Comparison of ENCODE assay signal across 8 cellular contexts in genomic region chr3:126357299-126358037, GRCh38. TPM values are rescaled to one million over a fixed set of nuclear protein-coding genes. Genes with fewer than 3 reads are reported as not detected.
A peak's percentile ranks its signal among the peaks of the same experiment; 100 is the strongest.
DNase-seq lines count a peak whose midpoint lies in the region; ATAC-seq, FAIRE-seq and TF ChIP-seq lines count a peak whose summit lies in the region.

Gene KLF15 (minus strand): TSS chr3:126357408. CDS start chr3:126352922, 4,486 bp downstream.

- H3K4me1 ChIP-seq in GM23338 (ENCODE audit: insufficient read depth): peaks cover 19% of the 10 kb centered on the region
- peaks cover 0 to 16% (median 15%) of the 10 kb centered on the region in 3 donors for H3K4me1 ChIP-seq in pancreas
- H3K4me1 ChIP-seq in thoracic aorta (ENCODE audit: control insufficient read depth in 1 of 2, low read depth in 2 of 2): peaks cover 15 to 41% of the 10 kb centered on the region in 2 donors

- H3K4me1 Mint-ChIP-seq in GM23338: peaks cover 26% of the 10 kb centered on the region

- peak; percentile 32 for DNase-seq in DMS79 treated with DMSO at 0.1 percent for 48 hours (lab: John Stamatoyannopoulos, UW)
- DNase-seq in GM23338 (ENCODE audit: low spot score): peak; percentile 93
- peak; percentile 58 for DNase-seq in LHCN-M2 (ENCODE audit: low read depth)
- peak; percentile 70 for DNase-seq in SKM-1 treated with dmso at 0.1 percent for 144 hours (lab: John Stamatoyannopoulos, UW; ENCODE audit: unreplicated experiment)
- DNase-seq in activated naive CD8-positive, alpha-beta T cell treated with anti-CD3 and anti-CD28 coated beads, Interleukin-2, amount 50 U/mL, for 16 hours (ENCODE audit: low read depth, low spot score): peak; percentile 57
- peak; percentile 92 for DNase-seq in Right ventricle myocardium superior
- peak; percentile 84 to 96 (median 92) for DNase-seq in pancreas
- no peak for DNase-seq in thoracic aorta (ENCODE audit: low spot score)

- intact Hi-C loops in Right ventricle myocardium superior (cut with DNase I): loop anchor here (5.0 kb wide), 1 partner anchor 95 kb away; no protein-coding TSS in a partner anchor
- intact Hi-C loops in pancreas (cut with DNase I): loop anchor here in 1 of 3 donors (2.0 kb wide), 1 partner anchor 87 kb away; no protein-coding TSS in a partner anchor

- H3K4me2 ChIP-seq in GM23338: peak within 1 kb of the TSS; percentile 96

- 0 to 1% methylated on average over 25 to 86 of the region's 86 CpGs for WGBS in pancreas, 2 donors

- peak; percentile 50 for ATAC-seq in GM23338
- peak; percentile 79 for ATAC-seq in Right ventricle myocardium superior (ENCODE audit: poor library complexity)
- peak; percentile 68 to 84 (median 75) for ATAC-seq in pancreas
- ATAC-seq in thoracic aorta (ENCODE audit: insufficient number of reproducible peaks, low FRiP score, low read depth): peak; percentile 69

- no peaks in the 10 kb centered on the region for H3K9me2 ChIP-seq in GM23338 (ENCODE audit: insufficient read depth)

- H3K9me3 ChIP-seq in pancreas (no peaks in the 10 kb centered on the region), thoracic aorta (no peaks in the 10 kb centered on the region)

- H3K36me3 Mint-ChIP-seq in GM23338 (ENCODE audit: low read depth): peaks cover 6% of the 10 kb centered on the region; the same call in 2 of the 3 replicates

- FAIRE-seq in pancreas (lab: Jason Lieb, UNC): no peak

- H3K36me3 ChIP-seq in GM23338 (ENCODE audit: insufficient read depth) (no peaks in the 10 kb centered on the region; the same call in 1 of the 2 replicates), pancreas (peaks cover 0 to under 1% (median 0%) of the 10 kb centered on the region in 3 donors), thoracic aorta (peaks cover 18% of the 10 kb centered on the region)

- TF ChIP-seq CTCF in GM23338 (conservative IDR thresholded peaks at IDR 0.05; ENCODE audit: low read depth in 2 of 2) (no peak), pancreas (IDR thresholded peaks at IDR 0.05) (no peak), thoracic aorta (IDR thresholded peaks at IDR 0.05) (no peak)

- H3K9me3 Mint-ChIP-seq in GM23338: no peaks in the 10 kb centered on the region

- H3K4me3 ChIP-seq in GM23338: peak within 1 kb of the TSS; percentile 83
- H3K4me3 ChIP-seq in pancreas: peak within 1 kb of the TSS; percentile 63 to 95 (median 88)
- peak within 1 kb of the TSS; percentile 96 for H3K4me3 ChIP-seq in thoracic aorta

- H3K27ac Mint-ChIP-seq in GM23338: peak within 1 kb of the TSS; percentile 90

- no peaks in the 10 kb centered on the region for H4K20me1 ChIP-seq in GM23338 (replicated peaks; ENCODE audit: insufficient read depth)

- H3K27ac ChIP-seq in GM23338 (ENCODE audit: low read depth): no peak within 1 kb of the TSS
- H3K27ac ChIP-seq in pancreas: peak within 1 kb of the TSS; percentile 96 to 99 (median 98)
- H3K27ac ChIP-seq in thoracic aorta: peak within 1 kb of the TSS; percentile 97

- no peaks in the 10 kb centered on the region for H3K79me2 ChIP-seq in GM23338 (replicated peaks; ENCODE audit: insufficient read depth)

- peak within 1 kb of the TSS; percentile 95 for H3K4me3 Mint-ChIP-seq in GM23338

- H3F3A ChIP-seq in GM23338 (replicated peaks; ENCODE audit: low read depth): peaks cover 5% of the 10 kb centered on the region; the same call in 1 of the 2 replicates

- H3K27me3 Mint-ChIP-seq in GM23338 (ENCODE audit: insufficient read depth, low read depth, poor library complexity): peaks cover 25% of the 10 kb centered on the region

- H2AFZ ChIP-seq in GM23338: peak within 1 kb of the TSS; percentile 89

- peaks cover 21% of the 10 kb centered on the region for H3K27me3 ChIP-seq in GM23338 (ENCODE audit: insufficient read depth)
- no peaks in the 10 kb centered on the region for H3K27me3 ChIP-seq in pancreas
- no peaks in the 10 kb centered on the region for H3K27me3 ChIP-seq in thoracic aorta (replicated peaks; ENCODE audit: insufficient read depth)

TF ChIP-seq in GM23338, 12 proteins besides CTCF, POLR2A, EP300 and RAD21:
- TF ChIP-seq STAT1 (IDR thresholded peaks at IDR 0.05; ENCODE audit: unreplicated experiment) (no peak), CREB1 (CRISPR knock-in tag; IDR thresholded peaks at IDR 0.05; ENCODE audit: low read depth) (peak; percentile 45; the same call in 1 of the 2 replicates), POLR2AphosphoS5 (IDR thresholded peaks at IDR 0.05; ENCODE audit: low read depth) (peak; percentile 63)

RNA-seq across cellular contexts. Expression of gene KLF15, which starts in this region (rescaled TPM):
- total RNA-seq in GM23338 (2014; rRNA removed; shearing (Covaris generic)): 14.0 and 19.8 TPM in 2 replicates
- polyA plus RNA-seq in GM23338 (2016; fragmentation: Nextera tagmentation; extraction: Ambion mirVana) (3.3 and 3.5 TPM in 2 replicates), pancreas (10 to 100 TPM; 11.3 to 27.1 TPM)
- total RNA-seq in LHCN-M2 (2014; rRNA removed) (0.06 and 0.11 TPM in 2 replicates), Right ventricle myocardium superior (34.0 TPM), pancreas (10 to 100 TPM; 15.2 to 38.3 (median 30.6) TPM), thoracic aorta (10 to 100 TPM; 55.7 to 90.2 TPM)
- 0.36 TPM for polyA plus RNA-seq in LHCN-M2 (2012)

Comparison
In these comparisons a context has a peak if more than half of its experiments do, and no peak if none do; other contexts are left out.
1. RNA of gene KLF15 (total RNA-seq): 55.7 to 90.2 TPM in thoracic aorta, 15.2 to 38.3 TPM in pancreas, 34.0 TPM in Right ventricle myocardium superior (single experiment) and 14.0 to 19.8 TPM in GM23338; 0.06 to 0.11 TPM in LHCN-M2; every median in the first group is over 10 times any median in the second.
2. Peak in DNase-seq in LHCN-M2; RNA of the gene not detected or under 1 TPM.
3. Peak in every context shown above with its lines, with median percentiles within 50 percentile points of each other: ATAC-seq and H3K4me3 ChIP-seq.